In the genomic region with DNA sequence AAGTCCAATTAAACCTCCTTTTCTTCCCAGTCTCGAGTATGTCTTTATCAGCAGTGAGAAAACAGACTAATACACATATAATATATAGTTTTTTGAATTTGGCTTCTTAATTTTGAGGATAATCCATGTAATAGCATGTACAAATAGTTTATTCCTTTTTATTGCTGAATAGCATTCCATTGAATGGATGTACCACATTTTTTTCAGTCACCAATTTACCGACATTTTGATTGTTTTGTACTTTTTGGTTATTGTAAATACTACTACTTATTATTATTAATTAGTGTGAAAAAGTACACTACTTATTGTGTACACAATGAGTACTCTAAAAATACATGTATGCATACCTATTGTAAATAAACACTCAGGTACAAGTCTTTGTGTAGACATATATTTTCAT, we compare ENCODE assay signal across 7 cellular contexts. TPM values are rescaled to one million over a fixed set of nuclear protein-coding genes. Genes with fewer than 3 reads are reported as not detected.
"Had no signal": no experiment of that assay in that cellular context is flagged by ENCODE, and none has a peak within 500 bp of the region (broad histone marks: within the 10 kb centered on the region; RNA-seq: fewer than 3 reads in every experiment).

No MANE protein-coding gene starts in this region.

- DNase-seq: IMR-90, KBM-7 had no signal

- FAIRE-seq: HepG2, HTR-8/SVneo, K562 had no signal

- H3K4me3 ChIP-seq: K562 had no signal

- ATAC-seq: HepG2, K562 had no signal

- H3K4me3 Mint-ChIP-seq: IgD-negative memory B cell had no signal

- H3K4me1 Mint-ChIP-seq: IgD-negative memory B cell had no signal

- H3K27ac ChIP-seq: HL-60 had no signal

- H3K36me3 Mint-ChIP-seq: IgD-negative memory B cell had no signal

- H3K27ac Mint-ChIP-seq: IgD-negative memory B cell had no signal

- H3K27me3 Mint-ChIP-seq: IgD-negative memory B cell had no signal

RNA-seq across cellular contexts. Expression of gene ANXA10, which starts 42.3 kb away (rescaled TPM):
- total RNA-seq: HepG2, K562 had no signal
- polyA plus RNA-seq: IgD-negative memory B cell, K562 had no signal
